ENCODE assay signal across 10 cellular contexts in genomic region chr17:57537524-57538410, GRCh38.
DNase-seq lines count a peak whose midpoint lies in the region; ATAC-seq, FAIRE-seq and TF ChIP-seq lines count a peak whose summit lies in the region.
"Had no signal": no experiment of that assay in that cellular context is flagged by ENCODE, and none has a peak within 500 bp of the region (broad histone marks: within the 10 kb centered on the region; RNA-seq: fewer than 3 reads in every experiment).

No MANE protein-coding gene starts in this region.

- H3K4me3 Mint-ChIP-seq in activated T-helper 1 cell treated with anti-CD3 and anti-CD28 coated beads, Interleukin-12 subunit alpha, Interleukin-12 subunit beta, Interleukin-2, Interleukin-4 antibody, amounts not matched to agents 30 ng/mL and 10 ng/mL and 1 ng/mL, durations not matched to agents 14 hours and 24 hours and 36 hours: peak overlapping the region; percentile 33

- DNase-seq in A549 (ENCODE audit: low read depth in 1 of 2, low spot score in 1 of 2): no peak
- DNase-seq in activated T-helper 1 cell treated with anti-CD3 and anti-CD28 coated beads, Interleukin-12 subunit alpha, Interleukin-12 subunit beta, Interleukin-2, Interleukin-4 antibody, amounts not matched to agents 30 ng/mL and 10 ng/mL and 1 ng/mL, durations not matched to agents 14 hours and 24 hours and 36 hours (ENCODE audit: low spot score): no peak
- peak; percentile 39 for DNase-seq in kidney tubule cell (ENCODE audit: low spot score)
- DNase-seq in SIG-M5 (lab: John Stamatoyannopoulos, UW): no peak
- no peak for DNase-seq in brain microvascular endothelial cell
- DNase-seq in NCI-H1930 (lab: John Stamatoyannopoulos, UW): no peak
- DNase-seq: foreskin fibroblast, NCI-H1105 had no signal

- POLR2A ChIA-PET in A549 (lab: Yijun Ruan, JAX): no interaction called here

- no peaks in the 10 kb centered on the region for H3K36me3 ChIP-seq in brain microvascular endothelial cell (replicated peaks)

- peaks cover 37% of the 10 kb centered on the region for H3K4me1 Mint-ChIP-seq in activated T-helper 1 cell treated with anti-CD3 and anti-CD28 coated beads, Interleukin-12 subunit alpha, Interleukin-12 subunit beta, Interleukin-2, Interleukin-4 antibody, amounts not matched to agents 30 ng/mL and 10 ng/mL and 1 ng/mL, durations not matched to agents 14 hours and 24 hours and 36 hours (ENCODE audit: low read depth)

- peaks cover 5% of the 10 kb centered on the region for H3K36me3 Mint-ChIP-seq in activated T-helper 1 cell treated with anti-CD3 and anti-CD28 coated beads, Interleukin-12 subunit alpha, Interleukin-12 subunit beta, Interleukin-2, Interleukin-4 antibody, amounts not matched to agents 30 ng/mL and 10 ng/mL and 1 ng/mL, durations not matched to agents 14 hours and 24 hours and 36 hours (ENCODE audit: low read depth)

- H3K27ac Mint-ChIP-seq in activated T-helper 1 cell treated with anti-CD3 and anti-CD28 coated beads, Interleukin-12 subunit alpha, Interleukin-12 subunit beta, Interleukin-2, Interleukin-4 antibody, amounts not matched to agents 30 ng/mL and 10 ng/mL and 1 ng/mL, durations not matched to agents 14 hours and 24 hours and 36 hours: no peak overlapping the region

- no peaks in the 10 kb centered on the region for H3K9me3 Mint-ChIP-seq in activated T-helper 1 cell treated with anti-CD3 and anti-CD28 coated beads, Interleukin-12 subunit alpha, Interleukin-12 subunit beta, Interleukin-2, Interleukin-4 antibody, amounts not matched to agents 30 ng/mL and 10 ng/mL and 1 ng/mL, durations not matched to agents 14 hours and 24 hours and 36 hours

- intact Hi-C loops in activated T-helper 1 cell treated with anti-CD3 and anti-CD28 coated beads, Interleukin-12 subunit alpha, Interleukin-12 subunit beta, Interleukin-2, Interleukin-4 antibody, amounts not matched to agents 30 ng/mL and 10 ng/mL and 1 ng/mL, durations not matched to agents 14 hours and 24 hours and 36 hours (cut with micrococcal nuclease): no loop called here

- TF ChIP-seq POLR2A in A549 (IDR thresholded peaks at IDR 0.05; ENCODE audit: low read length): no peak

- peaks cover 86% of the 10 kb centered on the region for H3K4me1 ChIP-seq in A549

- CTCF ChIA-PET in A549 (lab: Yijun Ruan, JAX): interaction anchor here (0.9 to 6.2 kb wide), 5 partner anchors 9 to 295 kb away, joined by 3 to 24 read pairs (median 4); no protein-coding TSS in a partner anchor

- no peak overlapping the region for H3K4me2 ChIP-seq in A549

- no peak for FAIRE-seq in A549 (lab: Jason Lieb, UNC)

- ATAC-seq in A549 (no peak), GM18868 (IDR thresholded peaks at IDR 0.05; ENCODE audit: unreplicated experiment) (peak; percentile 49), GM19351 (IDR thresholded peaks at IDR 0.05; ENCODE audit: unreplicated experiment) (no peak)

- H3K4me3 ChIP-seq in A549: no peak overlapping the region
- no peak overlapping the region for H3K4me3 ChIP-seq in brain microvascular endothelial cell (ENCODE audit: low read depth, low read length)

- TF ChIP-seq EP300 in A549 (IDR thresholded peaks at IDR 0.05): no peak

- TF ChIP-seq CTCF in A549 (IDR thresholded peaks at IDR 0.05) (no peak), brain microvascular endothelial cell (IDR thresholded peaks at IDR 0.05; ENCODE audit: low read depth, low read length, missing control alignments) (no peak)

- no peaks in the 10 kb centered on the region for H3K27me3 ChIP-seq in brain microvascular endothelial cell (replicated peaks)

- no peaks in the 10 kb centered on the region for H3K9me3 ChIP-seq in A549

- H3K27ac ChIP-seq in A549 (peak overlapping the region; percentile 71 to 72), brain microvascular endothelial cell (no peak overlapping the region)

- H3K27me3 Mint-ChIP-seq in activated T-helper 1 cell treated with anti-CD3 and anti-CD28 coated beads, Interleukin-12 subunit alpha, Interleukin-12 subunit beta, Interleukin-2, Interleukin-4 antibody, amounts not matched to agents 30 ng/mL and 10 ng/mL and 1 ng/mL, durations not matched to agents 14 hours and 24 hours and 36 hours (ENCODE audit: insufficient read depth): no peaks in the 10 kb centered on the region

- TF ChIP-seq RAD21 in A549 (conservative IDR thresholded peaks at IDR 0.05 in 1 of 2, IDR thresholded peaks at IDR 0.05 in 1 of 2): no peak

- 88% methylated on average over 17 of the region's 17 CpGs for WGBS in A549 (ENCODE audit: missing lambda C conversion rate)

- in situ Hi-C loops in brain microvascular endothelial cell (cut with HindIII; ENCODE audit: low pct_ligation_motif_present, low sequenced_read_pairs): no loop called here

TF ChIP-seq in A549, 52 proteins besides CTCF, POLR2A, EP300 and RAD21:
- no peak for TF ChIP-seq CBX2 (IDR thresholded peaks at IDR 0.05; ENCODE audit: borderline replicate concordance, low read depth)
- TF ChIP-seq HOXB13 (CRISPR knock-in tag; IDR thresholded peaks at IDR 0.05; ENCODE audit: low read depth): no peak
- TF ChIP-seq HMGXB4 (CRISPR knock-in tag; IDR thresholded peaks at IDR 0.05; ENCODE audit: borderline replicate concordance): no peak
- no peak for TF ChIP-seq EHF (CRISPR knock-in tag; IDR thresholded peaks at IDR 0.05)
- no peak for TF ChIP-seq MAZ (IDR thresholded peaks at IDR 0.05; ENCODE audit: borderline replicate concordance, low read depth, low read length)
- TF ChIP-seq MYC (IDR thresholded peaks at IDR 0.05; ENCODE audit: borderline replicate concordance, low read length): no peak
- no peak for TF ChIP-seq ZSCAN20 (CRISPR knock-in tag; IDR thresholded peaks at IDR 0.05)
- TF ChIP-seq CBX8 (IDR thresholded peaks at IDR 0.05): no peak
- TF ChIP-seq RARB (CRISPR knock-in tag; IDR thresholded peaks at IDR 0.05): no peak
- no peak for TF ChIP-seq KDM1A (IDR thresholded peaks at IDR 0.05; ENCODE audit: low read depth)
- TF ChIP-seq PHF8 (IDR thresholded peaks at IDR 0.05; ENCODE audit: borderline replicate concordance, low read depth): no peak
- TF ChIP-seq RCOR1 (IDR thresholded peaks at IDR 0.05; ENCODE audit: low read depth, low read length): no peak
- TF ChIP-seq TFCP2L1 (CRISPR knock-in tag; IDR thresholded peaks at IDR 0.05): no peak
- TF ChIP-seq FOSL2 (IDR thresholded peaks at IDR 0.05): no peak
- no peak for TF ChIP-seq FOSL2 (CRISPR knock-in tag; IDR thresholded peaks at IDR 0.05)
- TF ChIP-seq JUN (IDR thresholded peaks at IDR 0.05): no peak
- no peak for TF ChIP-seq SMC3 (IDR thresholded peaks at IDR 0.05)
- TF ChIP-seq HOXA7 (CRISPR knock-in tag; IDR thresholded peaks at IDR 0.05): no peak
- TF ChIP-seq EHMT2 (IDR thresholded peaks at IDR 0.05; ENCODE audit: low read depth): no peak
- TF ChIP-seq SREBF2 (IDR thresholded peaks at IDR 0.05): no peak
